Comparison of ENCODE assay signal across 8 cellular contexts in the genomic region with DNA sequence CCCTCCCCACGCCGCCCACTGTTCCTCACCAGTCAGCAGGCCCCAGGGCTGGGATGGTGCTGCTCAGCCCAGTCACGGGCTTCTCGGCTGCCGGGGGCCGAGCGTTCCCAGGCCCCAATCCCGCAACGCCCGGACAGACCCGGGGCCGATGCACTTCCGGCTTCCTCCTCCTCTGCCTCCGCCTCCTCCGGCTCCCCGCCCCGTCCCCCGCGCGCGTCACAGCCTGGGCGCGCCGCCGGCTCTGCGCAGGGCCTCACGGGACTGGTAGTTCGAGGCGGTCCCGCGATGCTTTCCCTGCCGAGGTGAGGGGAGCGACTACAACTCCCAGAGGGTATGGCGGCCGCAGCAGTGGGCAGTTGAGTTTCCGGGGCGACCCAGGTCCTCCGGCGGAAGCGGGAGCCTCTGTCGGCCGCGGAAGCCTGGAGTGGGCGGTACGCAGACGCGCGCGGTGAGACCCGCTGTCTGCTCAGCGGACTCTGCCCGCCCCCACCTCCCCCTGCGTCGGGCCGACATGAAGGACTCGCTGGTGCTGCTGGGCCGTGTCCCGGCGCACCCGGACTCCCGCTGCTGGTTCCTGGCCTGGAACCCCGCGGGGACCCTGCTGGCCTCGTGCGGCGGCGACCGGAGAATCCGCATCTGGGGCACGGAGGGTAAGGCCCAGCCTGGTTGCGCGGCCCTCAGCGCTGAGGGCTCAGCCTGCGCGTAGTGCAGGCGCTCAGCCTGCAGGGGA. TPM values are rescaled to one million over a fixed set of nuclear protein-coding genes. Genes with fewer than 3 reads are reported as not detected.
DNase-seq lines count a peak whose midpoint lies in the region; ATAC-seq and TF ChIP-seq lines count a peak whose summit lies in the region.

A gene (plus strand): TSS at position 386 of the 730 bp plus-strand sequence. CDS start 126 bp downstream, at position 512.
A gene with protein sequence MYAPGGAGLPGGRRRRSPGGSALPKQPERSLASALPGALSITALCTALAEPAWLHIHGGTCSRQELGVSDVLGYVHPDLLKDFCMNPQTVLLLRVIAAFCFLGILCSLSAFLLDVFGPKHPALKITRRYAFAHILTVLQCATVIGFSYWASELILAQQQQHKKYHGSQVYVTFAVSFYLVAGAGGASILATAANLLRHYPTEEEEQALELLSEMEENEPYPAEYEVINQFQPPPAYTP (minus strand): TSS at position 158 of the 730 bp plus-strand sequence. CDS start 616 bp downstream, outside the sequence.

- intact Hi-C loops in cardiac septum (cut with DNase I): loop anchor here (1.0 to 10.0 kb wide), 4 partner anchors 39 to 251 kb away; a partner anchor contains a TSS

- TF ChIP-seq CTCF in GM12875 (IDR thresholded peaks at IDR 0.05; ENCODE audit: borderline replicate concordance, insufficient read depth, low read depth, low read length) (peak; percentile 66; the same call in 1 of the 2 replicates), type B pancreatic cell (conservative IDR thresholded peaks at IDR 0.05) (peak; percentile 70)

- peaks cover 36% of the 10 kb centered on the region for H3K36me3 ChIP-seq in adipocyte (ENCODE audit: control insufficient read depth, insufficient read depth, low read length, severe bottlenecking)

- H3K9me3 Mint-ChIP-seq in type B pancreatic cell: no peaks in the 10 kb centered on the region

- H3K27ac Mint-ChIP-seq in type B pancreatic cell: peak within 1 kb of the TSS; percentile 86

- H3K27me3 Mint-ChIP-seq in type B pancreatic cell: no peaks in the 10 kb centered on the region

- peak; percentile 95 for ATAC-seq in HG02798 (IDR thresholded peaks at IDR 0.05; ENCODE audit: poor library complexity, unreplicated experiment)

- H3K4me1 ChIP-seq in adipocyte (ENCODE audit: control insufficient read depth, insufficient read depth, low read length): peaks cover 31% of the 10 kb centered on the region

- H3K27me3 ChIP-seq in adipocyte (replicated peaks; ENCODE audit: control insufficient read depth, insufficient read depth, low read length): no peaks in the 10 kb centered on the region

- H3K9me3 ChIP-seq in adipocyte (ENCODE audit: control insufficient read depth, low read length): no peaks in the 10 kb centered on the region

- peaks cover 7% of the 10 kb centered on the region for H3K36me3 Mint-ChIP-seq in type B pancreatic cell

- H3K4me1 Mint-ChIP-seq in type B pancreatic cell (ENCODE audit: unreplicated experiment): peaks cover 22% of the 10 kb centered on the region

- DNase-seq in NCI-H1436 (lab: John Stamatoyannopoulos, UW) (peak; percentile 96), T follicular helper cell (ENCODE audit: low read depth) (peak; percentile 96), adipocyte (ENCODE audit: low read depth) (peak; percentile 99), cardiac septum (ENCODE audit: low spot score) (peak; percentile 100), pons (ENCODE audit: low spot score) (peak; percentile 97), type B pancreatic cell (ENCODE audit: extremely low spot score, unreplicated experiment) (peak; percentile 99)

- peak within 1 kb of the TSS; percentile 92 for H3K9ac ChIP-seq in adipocyte (ENCODE audit: low read length)

- H3K4me3 ChIP-seq in GM12875 (ENCODE audit: low read depth, low read length) (peak within 1 kb of the TSS; percentile 96), adipocyte (ENCODE audit: low read length) (peak within 1 kb of the TSS; percentile 94)

- H3K4me3 Mint-ChIP-seq in type B pancreatic cell: peak within 1 kb of the TSS; percentile 96

RNA-seq across cellular contexts. Expression of the first gene that starts in this region (rescaled TPM):
- total RNA-seq in cardiac septum (56.1 TPM), type B pancreatic cell (ENCODE audit: low replicate concordance) (68.9 and 69.7 TPM in 2 replicates)

RNA-seq across cellular contexts. Expression of the second gene that starts in this region (rescaled TPM):
- total RNA-seq in cardiac septum (92.7 TPM), type B pancreatic cell (ENCODE audit: low replicate concordance) (40.5 and 58.3 TPM in 2 replicates)

Comparison
In these comparisons a context has a peak if more than half of its experiments do, and no peak if none do; other contexts are left out.
1. Peak in every context shown above with its lines: DNase-seq, ATAC-seq and H3K4me3 ChIP-seq.